ENCODE assay signal across 2 cellular contexts in the genomic region with DNA sequence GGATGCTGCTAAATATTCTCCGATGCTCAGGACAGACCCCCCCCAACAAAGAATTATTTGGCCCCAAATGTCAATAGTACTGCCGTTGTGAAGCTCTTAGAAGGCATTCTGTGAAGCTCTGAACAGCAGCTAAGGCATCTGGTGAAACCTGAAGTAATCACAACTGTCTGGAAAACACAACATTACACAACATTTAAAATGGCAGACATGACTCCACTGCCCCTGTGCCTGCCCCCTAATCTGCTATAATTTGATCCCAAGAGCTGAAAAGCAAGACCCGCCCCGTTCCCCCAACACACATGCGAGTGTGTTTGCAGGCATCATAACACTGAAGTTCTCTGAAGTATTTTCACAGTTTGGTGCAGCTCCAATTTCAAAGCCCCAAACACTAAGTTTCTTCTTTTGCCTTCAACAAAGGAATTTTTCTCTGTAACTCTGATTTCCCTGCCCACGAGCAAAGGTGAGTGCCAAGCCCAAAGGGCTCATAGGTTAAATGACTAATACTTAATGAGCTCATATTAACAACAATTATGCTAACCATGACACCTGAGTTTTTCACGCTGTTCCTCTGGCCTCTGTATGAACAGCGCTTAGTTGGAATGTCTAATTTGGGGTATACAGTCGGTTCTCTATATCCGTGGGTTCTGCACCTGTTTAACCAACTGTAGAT.
A peak's percentile ranks its signal among the peaks of the same experiment; 100 is the strongest.
TF ChIP-seq lines count a peak whose summit lies in the region.

No MANE protein-coding gene starts in this region.

TF ChIP-seq in IMR-90, 13 proteins besides CTCF, POLR2A, EP300 and RAD21:
- TF ChIP-seq BHLHE40 (IDR thresholded peaks at IDR 0.05; ENCODE audit: low read depth, low read length) (no peak), CEBPB (IDR thresholded peaks at IDR 0.05; ENCODE audit: low read depth, low read length) (0 out of 2 replicates have a peak, but pooled peaks have one; percentile 36)
TF ChIP-seq in IMR-90: peak in this region for 1.

TF ChIP-seq in GM12891, 5 proteins besides CTCF, POLR2A, EP300 and RAD21:
- TF ChIP-seq POLR2AphosphoS5 (IDR thresholded peaks at IDR 0.05; ENCODE audit: low read depth, low read length) (no peak), SPI1 (IDR thresholded peaks at IDR 0.05; ENCODE audit: low read depth, low read length) (no peak), PAX5 (IDR thresholded peaks at IDR 0.05; ENCODE audit: insufficient read depth, low read length, severe bottlenecking) (no peak), TAF1 (IDR thresholded peaks at IDR 0.05; ENCODE audit: low read depth, low read length) (no peak), POU2F2 (IDR thresholded peaks at IDR 0.05; ENCODE audit: low read depth, low read length) (no peak)
